In genomic region chr3:197858598-197858997, GRCh38 we compare ENCODE assay signal across 28 cellular contexts.
DNase-seq lines count a peak whose midpoint lies in the region; ATAC-seq, FAIRE-seq and TF ChIP-seq lines count a peak whose summit lies in the region.
"Had no signal": no experiment of that assay in that cellular context is flagged by ENCODE, and none has a peak within 500 bp of the region (broad histone marks: within the 10 kb centered on the region; RNA-seq: fewer than 3 reads in every experiment).

No MANE protein-coding gene starts in this region.

- TF ChIP-seq POLR2A in GM12878 (IDR thresholded peaks at IDR 0.05; ENCODE audit: low read depth, low read length) (no peak), body of pancreas (IDR thresholded peaks at IDR 0.05) (no peak), sigmoid colon (IDR thresholded peaks at IDR 0.05) (no peak)

- peak; percentile 35 for FAIRE-seq in GM12878 (lab: Jason Lieb, UNC)
- FAIRE-seq: D721Med, GM18507, small intestine had no signal

- H3K27me3 ChIP-seq in HUES6 (ENCODE audit: control insufficient read depth, insufficient read depth, low read length) (no peaks in the 10 kb centered on the region), GM12878 (replicated peaks in 1 of 2; ENCODE audit: control insufficient read depth in 2 of 2, insufficient read depth in 2 of 2, low read length in 1 of 2) (no peaks in the 10 kb centered on the region), body of pancreas (no peaks in the 10 kb centered on the region), sigmoid colon (no peaks in the 10 kb centered on the region)
- H3K27me3 ChIP-seq: tibial artery had no signal

- SMC1A ChIA-PET in GM12878 (lab: Charles Lee; ENCODE audit: uncharacterized antibody, unreplicated experiment) = interaction anchor here (0.6 to 2.4 kb wide), 3 partner anchors 10 to 56 kb away, joined by 3 to 7 read pairs (median 3); no protein-coding TSS in a partner anchor

- in situ Hi-C loops in G401 (cut with HindIII; ENCODE audit: low sequenced_read_pairs) = no loop called here
- in situ Hi-C loops in GM12878 (cut with MboI) = no loop called here

- peaks cover 36% of the 10 kb centered on the region for H3K36me3 Mint-ChIP-seq in mesothelial cell of epicardium

- no peak for TF ChIP-seq CTCF in GM12878 (IDR thresholded peaks at IDR 0.05 in 2 of 3, conservative IDR thresholded peaks at IDR 0.05 in 1 of 3; ENCODE audit: control insufficient read depth in 2 of 3, extremely low read depth in 1 of 3, insufficient read depth in 1 of 3, low read depth in 3 of 3, low read length in 3 of 3)
- no peak for TF ChIP-seq CTCF in mesothelial cell of epicardium (IDR thresholded peaks at IDR 0.05; ENCODE audit: unreplicated experiment)
- no peak for TF ChIP-seq CTCF in body of pancreas (IDR thresholded peaks at IDR 0.05)
- TF ChIP-seq CTCF in sigmoid colon (IDR thresholded peaks at IDR 0.05) = no peak

- peak overlapping the region; percentile 36; the same call in 1 of the 2 replicates for H3K27ac ChIP-seq in HUES6 (ENCODE audit: low read depth, low read length)
- H3K27ac ChIP-seq in GM12878 (ENCODE audit: control insufficient read depth, insufficient read depth) = no peak overlapping the region
- H3K27ac ChIP-seq in body of pancreas = no peak overlapping the region
- no peak overlapping the region for H3K27ac ChIP-seq in sigmoid colon
- H3K27ac ChIP-seq: epithelial cell of prostate, RWPE1, tibial artery, VCaP had no signal

- H3K4me1 ChIP-seq in HUES6 (ENCODE audit: control insufficient read depth, insufficient read depth, low read length) (peaks cover 43% of the 10 kb centered on the region), GM12878 (ENCODE audit: control insufficient read depth, insufficient read depth, low read length) (no peaks in the 10 kb centered on the region; the same call in 1 of the 2 replicates), body of pancreas (no peaks in the 10 kb centered on the region), sigmoid colon (no peaks in the 10 kb centered on the region)
- H3K4me1 ChIP-seq: tibial artery had no signal

- POLR2A ChIA-PET in GM12878 (lab: Charles Lee) = no interaction called here

- no peak overlapping the region for H3K9ac ChIP-seq in HUES6 (ENCODE audit: low read length)
- no peak overlapping the region for H3K9ac ChIP-seq in GM12878 (ENCODE audit: control insufficient read depth, insufficient read depth, low read length)

- H4K20me1 ChIP-seq in GM12878 (ENCODE audit: control insufficient read depth, insufficient read depth) = no peaks in the 10 kb centered on the region

- CTCF ChIA-PET in GM12878 (lab: Yijun Ruan, JAX) = interaction anchor here (0.6 to 1.6 kb wide), 4 partner anchors 10 to 260 kb away, joined by 3 to 5 read pairs (median 3); partner anchors contain the start of gene LRCH3

- no peak overlapping the region for H2AFZ ChIP-seq in GM12878 (ENCODE audit: control insufficient read depth, low read depth, low read length)

- ATAC-seq in GM12878 (peak; percentile 43), body of pancreas (no peak)
- ATAC-seq: activated naive CD4-positive, alpha-beta T cell treated with anti-CD3 and anti-CD28 coated beads, Interleukin-2, amount 50 U/mL, for 72 hours; HCT116 had no signal

- H3K79me2 ChIP-seq in GM12878 (ENCODE audit: control insufficient read depth, insufficient read depth, low read length) = no peaks in the 10 kb centered on the region

- TF ChIP-seq EP300 in GM12878 (IDR thresholded peaks at IDR 0.05; ENCODE audit: borderline replicate concordance in 1 of 2, control insufficient read depth in 1 of 2, low read depth in 2 of 2, low read length in 2 of 2) (no peak), sigmoid colon (IDR thresholded peaks at IDR 0.05) (no peak)

- RAD21 ChIA-PET in GM12878 (lab: Charles Lee; ENCODE audit: unreplicated experiment) = no interaction called here

- H3K36me3 ChIP-seq in HUES6 (ENCODE audit: control insufficient read depth, insufficient read depth, low read length) (peaks cover 32% of the 10 kb centered on the region), GM12878 (ENCODE audit: control insufficient read depth in 2 of 2, insufficient read depth in 2 of 2, low read length in 1 of 2) (peaks cover 0 to 16% of the 10 kb centered on the region in 2 experiments; a peak in 3 of 4 replicates), body of pancreas (replicated peaks in 1 of 2; ENCODE audit: insufficient read depth in 1 of 2, low read depth in 2 of 2) (no peaks in the 10 kb centered on the region), sigmoid colon (peaks cover 0 to 60% (median 12%) of the 10 kb centered on the region in 4 donors)

- intact Hi-C loops in GM12878 (cut with micrococcal nuclease; ENCODE audit: unreplicated experiment) = no loop called here
- intact Hi-C loops in body of pancreas (cut with DNase I) = no loop called here
- intact Hi-C loops in sigmoid colon (cut with DNase I) = no loop called here

- H3K27me3 Mint-ChIP-seq in mesothelial cell of epicardium (ENCODE audit: low read depth) = no peaks in the 10 kb centered on the region
- H3K27me3 Mint-ChIP-seq: activated CD4-positive, alpha-beta T cell treated with anti-CD3 and anti-CD28 coated beads, Interleukin-2, amount 10 ng/mL, durations not matched to agents 7 days and 5 days had no signal

- H3K9me3 Mint-ChIP-seq in mesothelial cell of epicardium = peaks cover 4% of the 10 kb centered on the region
- H3K9me3 Mint-ChIP-seq: activated CD4-positive, alpha-beta T cell treated with anti-CD3 and anti-CD28 coated beads, Interleukin-2, amount 10 ng/mL, durations not matched to agents 7 days and 5 days; activated naive CD4-positive, alpha-beta T cell treated with anti-CD3 and anti-CD28 coated beads, Interleukin-2, amount 50 U/mL, for 72 hours; immature natural killer cell; T-helper 2 cell treated with Interferon-gamma antibody and Interleukin-4, amounts not matched to agents 5 μg/mL and 100 μg/mL, for 36 hours had no signal

- WGBS in GM12878 (ENCODE audit: insufficient coverage, insufficient replicate concordance, low lambda C conversion rate, missing lambda C conversion rate) = 97% methylated on average over 3 of the region's 3 CpGs
- WGBS in body of pancreas, 2 donors = 88 to 94% methylated on average over 3 of the region's 3 CpGs
- 74 to 78% methylated on average over 3 of the region's 3 CpGs for WGBS in sigmoid colon, 2 donors

- no peaks in the 10 kb centered on the region for H3K9me3 ChIP-seq in HUES6 (ENCODE audit: control insufficient read depth, insufficient read depth, low read depth, low read length)
- H3K9me3 ChIP-seq in GM12878 (replicated peaks; ENCODE audit: control insufficient read depth, insufficient read depth, low read length) = peaks cover 5% of the 10 kb centered on the region; the same call in 1 of the 3 replicates
- H3K9me3 ChIP-seq in body of pancreas = no peaks in the 10 kb centered on the region
- no peaks in the 10 kb centered on the region for H3K9me3 ChIP-seq in sigmoid colon
- H3K9me3 ChIP-seq: tibial artery had no signal

- no peak overlapping the region for H3K4me2 ChIP-seq in GM12878 (ENCODE audit: control insufficient read depth, insufficient read depth)

- H3K4me3 Mint-ChIP-seq in mesothelial cell of epicardium = no peak overlapping the region
- H3K4me3 Mint-ChIP-seq: activated CD4-positive, alpha-beta T cell treated with anti-CD3 and anti-CD28 coated beads, Interleukin-2, amount 10 ng/mL, durations not matched to agents 7 days and 5 days; CD14-positive monocyte; immature natural killer cell; T-helper 2 cell treated with Interferon-gamma antibody and Interleukin-4, amounts not matched to agents 5 μg/mL and 100 μg/mL, for 36 hours had no signal

- no TSS peak for BruUV-seq in GM12878 (replicated peaks; lab: Mats Ljungman, UMichigan)

- DNase-seq in G401 (ENCODE audit: low spot score) (peak; percentile 41), GM12878 (ENCODE audit: low read depth, low spot score) (no peak), mesothelial cell of epicardium (ENCODE audit: low spot score in 2 of 2, unreplicated experiment in 2 of 2) (no peak), body of pancreas (no peak), DMS79 (lab: John Stamatoyannopoulos, UW) (no peak), sigmoid colon (no peak), NCI-H2107 (lab: John Stamatoyannopoulos, UW) (no peak)
- DNase-seq: activated CD4-positive, alpha-beta T cell treated with anti-CD3 and anti-CD28 coated beads, Interleukin-2, amount 10 ng/mL, durations not matched to agents 7 days and 5 days; glutamatergic neuron; immature natural killer cell; mesenchymal stem cell; NCI-H1105; NCI-H1930; NCI-H2227 treated with DMSO at 0.1 percent for 48 hours; NCI-H774; small intestine; stimulated activated naive CD4-positive, alpha-beta T cell treated with Interleukin-2 at 50 U/mL for 16 hours; tibial artery had no signal

- H3K27ac Mint-ChIP-seq in mesothelial cell of epicardium = peak overlapping the region; percentile 27
- H3K27ac Mint-ChIP-seq: activated CD4-positive, alpha-beta T cell treated with anti-CD3 and anti-CD28 coated beads, Interleukin-2, amount 10 ng/mL, durations not matched to agents 7 days and 5 days; activated naive CD4-positive, alpha-beta T cell treated with anti-CD3 and anti-CD28 coated beads, Interleukin-2, amount 50 U/mL, for 72 hours; CD14-positive monocyte; T-helper 2 cell treated with Interferon-gamma antibody and Interleukin-4, amounts not matched to agents 5 μg/mL and 100 μg/mL, for 36 hours had no signal

- no peaks in the 10 kb centered on the region for H3K4me1 Mint-ChIP-seq in mesothelial cell of epicardium
- H3K4me1 Mint-ChIP-seq: CD14-positive monocyte, immature natural killer cell had no signal

- no peak for TF ChIP-seq RAD21 in GM12878 (IDR thresholded peaks at IDR 0.05; ENCODE audit: insufficient read depth, low read depth, low read length)

- H3K4me3 ChIP-seq in HUES6 (ENCODE audit: low read depth, low read length) = no peak overlapping the region
- H3K4me3 ChIP-seq in GM12878 = no peak overlapping the region
- H3K4me3 ChIP-seq in body of pancreas = no peak overlapping the region
- no peak overlapping the region for H3K4me3 ChIP-seq in sigmoid colon
- H3K4me3 ChIP-seq: tibial artery had no signal

TF ChIP-seq in GM12878, 131 proteins besides CTCF, POLR2A, EP300 and RAD21 (continues in another document):
- no peak for TF ChIP-seq BRCA1 (IDR thresholded peaks at IDR 0.05; ENCODE audit: low read depth, low read length)
- no peak for TF ChIP-seq ATF3 (IDR thresholded peaks at IDR 0.05; ENCODE audit: borderline replicate concordance, extremely low read depth, low read depth, low read length)
- no peak for TF ChIP-seq YY1 (IDR thresholded peaks at IDR 0.05; ENCODE audit: low read depth, low read length)
